8 cellular contexts compared by ENCODE assay signal in the genomic region with DNA sequence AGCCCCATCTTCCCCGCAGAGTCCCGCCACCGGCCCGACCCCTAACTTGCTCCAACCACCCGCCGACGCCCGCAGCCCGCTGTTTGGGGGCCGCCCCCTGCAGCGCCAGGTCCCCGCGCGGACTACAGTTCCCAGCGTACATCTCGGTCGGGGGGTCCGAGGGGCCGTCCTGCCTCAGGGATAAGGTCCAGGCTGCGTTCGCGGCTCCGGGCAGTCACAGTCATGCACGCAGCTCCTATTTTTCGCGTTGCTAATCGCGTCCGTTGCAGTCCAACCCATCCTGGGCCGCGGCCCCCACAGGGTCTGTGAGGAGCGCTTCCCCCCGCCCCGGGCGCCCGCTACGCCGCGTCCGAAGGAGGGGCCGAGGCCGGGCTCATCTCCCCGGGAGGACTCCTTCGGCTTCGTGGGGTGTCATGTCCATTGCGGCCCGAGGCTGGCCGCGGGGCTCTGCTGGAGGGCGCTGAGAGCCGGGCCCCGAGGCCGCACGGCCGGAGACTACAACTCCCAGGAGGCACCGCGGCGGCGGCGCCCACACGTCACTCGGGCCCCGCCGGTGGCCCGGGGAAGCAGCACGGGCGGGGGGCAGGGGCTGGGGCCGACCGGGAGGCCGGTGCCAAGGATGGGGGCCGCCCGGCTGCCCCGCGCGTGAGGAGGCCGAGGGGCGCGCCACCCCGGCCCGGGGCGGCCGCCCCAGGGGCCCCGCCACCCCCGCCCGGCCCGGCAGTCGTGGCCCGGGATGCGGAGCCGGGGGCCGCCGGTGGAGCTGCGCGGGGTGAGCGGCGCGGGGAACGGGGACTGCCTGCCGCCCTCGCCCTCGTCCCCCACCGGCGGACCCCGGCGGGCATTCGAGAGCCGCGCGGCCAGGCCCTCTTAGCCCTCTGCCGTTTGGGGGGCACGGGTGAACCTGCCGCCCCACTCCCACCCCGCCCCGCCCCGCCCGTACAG. TPM values are rescaled to one million over a fixed set of nuclear protein-coding genes. Genes with fewer than 3 reads are reported as not detected.
DNase-seq lines count a peak whose midpoint lies in the region; ATAC-seq and TF ChIP-seq lines count a peak whose summit lies in the region.

A gene (plus strand): TSS at position 536 of the 945 bp plus-strand sequence. CDS start 606 bp downstream, outside the sequence.

- TF ChIP-seq CTCF in WERI-Rb-1 (IDR thresholded peaks at IDR 0.05; ENCODE audit: low read depth, low read length) (no peak), mammary epithelial cell (conservative IDR thresholded peaks at IDR 0.05 in 1 of 2, IDR thresholded peaks at IDR 0.05 in 1 of 2; ENCODE audit: extremely low read depth in 1 of 2, insufficient read depth in 1 of 2, low read depth in 1 of 2, low read length in 2 of 2) (no peak)

- intact Hi-C loops in mammary epithelial cell (cut with micrococcal nuclease) = loop anchor here (1.0 kb wide), 1 partner anchor 13 kb away; no protein-coding TSS in a partner anchor

- peaks cover 9% of the 10 kb centered on the region for H3K4me1 ChIP-seq in mammary epithelial cell (ENCODE audit: insufficient read depth, low read length)

- H3K4me2 ChIP-seq in mammary epithelial cell (ENCODE audit: insufficient read depth, low read depth, low read length) = peak within 1 kb of the TSS; percentile 99

- CTCF ChIA-PET in mammary epithelial cell (lab: Charles Lee; ENCODE audit: low non-redundant PET) = interaction anchor here (0.7 kb wide), 1 partner anchor 21 kb away, joined by 11 read pairs; no protein-coding TSS in a partner anchor

- BruUV-seq in mammary epithelial cell (replicated peaks; lab: Mats Ljungman, UMichigan) = no TSS peak

- in situ Hi-C loops in mammary epithelial cell (cut with MboI; ENCODE audit: low sequenced_read_pairs in 2 of 2) = no loop called here

- H3K4me3 ChIP-seq in WERI-Rb-1 (ENCODE audit: low read depth, low read length) (peak within 1 kb of the TSS; percentile 85), mammary epithelial cell (replicated peaks in 1 of 3; ENCODE audit: insufficient read depth in 1 of 3, low read depth in 2 of 3, low read length in 3 of 3) (peak within 1 kb of the TSS; percentile 70 to 73 (median 72))

- H3K27ac ChIP-seq in WERI-Rb-1 = peak within 1 kb of the TSS; percentile 61
- H3K27ac ChIP-seq in mammary epithelial cell (ENCODE audit: insufficient read depth, low read depth, low read length) = peak within 1 kb of the TSS; percentile 24

- peak within 1 kb of the TSS; percentile 99 for H2AFZ ChIP-seq in mammary epithelial cell (ENCODE audit: low read depth, low read length)

- no peaks in the 10 kb centered on the region for H3K9me3 ChIP-seq in WERI-Rb-1 (ENCODE audit: severe bottlenecking)
- no peaks in the 10 kb centered on the region for H3K9me3 ChIP-seq in mammary epithelial cell (replicated peaks; ENCODE audit: insufficient read depth, low read length)

- H4K20me1 ChIP-seq in mammary epithelial cell (ENCODE audit: insufficient read depth, low read length) = no peaks in the 10 kb centered on the region

- dilution Hi-C loops in mammary epithelial cell (cut with HindIII; ENCODE audit: low sequenced_read_pairs) = no loop called here

- H3K9ac ChIP-seq in mammary epithelial cell (ENCODE audit: insufficient read depth, low read length) = peak within 1 kb of the TSS; percentile 18

- H3K27me3 ChIP-seq in WERI-Rb-1 (ENCODE audit: insufficient read depth, low read depth, severe bottlenecking) = no peaks in the 10 kb centered on the region
- no peaks in the 10 kb centered on the region for H3K27me3 ChIP-seq in mammary epithelial cell (ENCODE audit: insufficient read depth, low read length)

- DNase-seq in DMS153 treated with DMSO at 0.1 percent for 48 hours (lab: John Stamatoyannopoulos, UW; ENCODE audit: unreplicated experiment) (peak; percentile 8), DMS153 (lab: John Stamatoyannopoulos, UW) (no peak), NCI-H2107 treated with DMSO at 0.1 percent for 48 hours (lab: John Stamatoyannopoulos, UW; ENCODE audit: unreplicated experiment) (peak; percentile 9), WERI-Rb-1 (peak; percentile 69), mammary epithelial cell (peak; percentile 45), inferior parietal cortex (ENCODE audit: extremely low spot score) (peak; percentile 79)
- DNase-seq in stimulated activated CD4-positive, alpha-beta T cell treated with anti-CD3 and anti-CD28 coated beads, Interleukin-12 subunit alpha, Interleukin-12 subunit beta, amount 100 ng/mL, for 24 hours (ENCODE audit: low read depth in 2 of 2) = peak; percentile 60 to 71

- H3K36me3 ChIP-seq in WERI-Rb-1 (no peaks in the 10 kb centered on the region; the same call in 1 of the 2 replicates), mammary epithelial cell (ENCODE audit: insufficient read depth, low read length) (no peaks in the 10 kb centered on the region)

- WGBS in mammary epithelial cell (ENCODE audit: low coverage, missing lambda C conversion rate) = 0% methylated on average over 5 of the region's 116 CpGs

- no peaks in the 10 kb centered on the region for H3K79me2 ChIP-seq in mammary epithelial cell (ENCODE audit: insufficient read depth, low read length)

- peak; percentile 80 for ATAC-seq in HG02852 (IDR thresholded peaks at IDR 0.05; ENCODE audit: unreplicated experiment)

RNA-seq across cellular contexts. Expression of the gene that starts here (rescaled TPM):
- total RNA-seq in mammary epithelial cell = 10 to 100 TPM in 1 of 2 donors, 1 to 10 TPM in 1; 7.8 to 16.0 TPM
- polyA plus RNA-seq in mammary epithelial cell = 2.7 TPM
- polyA minus RNA-seq in mammary epithelial cell = 1.2 TPM
